In genomic region chr4:90198086-90198847, GRCh38 we compare ENCODE assay signal across 24 cellular contexts.
DNase-seq lines count a peak whose midpoint lies in the region; ATAC-seq, FAIRE-seq and TF ChIP-seq lines count a peak whose summit lies in the region.
"Had no signal": no experiment of that assay in that cellular context is flagged by ENCODE, and none has a peak within 500 bp of the region (broad histone marks: within the 10 kb centered on the region; RNA-seq: fewer than 3 reads in every experiment).

No MANE protein-coding gene starts in this region.

- no peak for TF ChIP-seq POLR2A in K562 (conservative IDR thresholded peaks at IDR 0.05)
- no peak for TF ChIP-seq POLR2A in ovary (IDR thresholded peaks at IDR 0.05)
- no peak for TF ChIP-seq POLR2A in lower leg skin (IDR thresholded peaks at IDR 0.05)

- no peak for TF ChIP-seq RAD21 in K562 (CRISPR knock-in tag; conservative IDR thresholded peaks at IDR 0.05 in 1 of 2, IDR thresholded peaks at IDR 0.05 in 1 of 2)

- no peak overlapping the region for H2AFZ ChIP-seq in K562 (ENCODE audit: low read depth, low read length)

- FAIRE-seq in D721Med (lab: Jason Lieb, UNC) (peak; percentile 46), K562 (lab: Jason Lieb, UNC) (no peak)
- FAIRE-seq: endometrium, keratinocyte had no signal

- intact Hi-C loops in K562 (cut with micrococcal nuclease) (no loop called here), ovary (cut with DNase I) (no loop called here), lower leg skin (cut with DNase I; ENCODE audit: low total_unique reads) (no loop called here)

- ATAC-seq in K562, result no peak
- ATAC-seq: lower lobe of right lung; stimulated activated effector memory CD8-positive, alpha-beta T cell treated with anti-CD3 and anti-CD28 coated beads, Interleukin-12 subunit alpha, Interleukin-12 subunit beta, amount 100 ng/mL, for 72 hours had no signal

- H3K9me1 ChIP-seq in K562 (ENCODE audit: control insufficient read depth, insufficient read depth, low read length), result no peaks in the 10 kb centered on the region

- in situ Hi-C loops in K562 (cut with MboI), result no loop called here

- CTCF ChIA-PET in K562 (lab: Yijun Ruan, JAX; ENCODE audit: low intra/inter-chr PET ratio), result no interaction called here

- no peaks in the 10 kb centered on the region for H4K20me1 ChIP-seq in K562 (replicated peaks; ENCODE audit: control insufficient read depth, insufficient read depth, low read length)

- no peak for TF ChIP-seq EP300 in K562 (IDR thresholded peaks at IDR 0.05; ENCODE audit: low read length)
- no peak for TF ChIP-seq EP300 in ovary (IDR thresholded peaks at IDR 0.05)

- WGBS in K562 (ENCODE audit: insufficient coverage, low coverage, missing lambda C conversion rate), result 6% methylated on average over 2 of the region's 2 CpGs
- 88 to 92% (median 92%) methylated on average over 2 of the region's 2 CpGs for WGBS in ovary, 3 donors
- 83 to 88% methylated on average over 2 of the region's 2 CpGs for WGBS in lower leg skin, 2 donors

- H3K36me3 ChIP-seq in K562 (ENCODE audit: control insufficient read depth, insufficient read depth, low read length), result no peaks in the 10 kb centered on the region
- no peaks in the 10 kb centered on the region for H3K36me3 ChIP-seq in ovary
- H3K36me3 ChIP-seq: cardiac muscle cell, lower lobe of right lung, prostate gland had no signal

- POLR2A ChIA-PET in K562 (lab: Yijun Ruan, JAX), result no interaction called here

- no peaks in the 10 kb centered on the region; the same call in 1 of the 2 replicates for H3K9me3 ChIP-seq in K562 (replicated peaks; ENCODE audit: control insufficient read depth, insufficient read depth, low read depth, low read length)
- no peaks in the 10 kb centered on the region for H3K9me3 ChIP-seq in ovary
- H3K9me3 ChIP-seq: lower lobe of right lung, prostate gland had no signal

- no peak overlapping the region for H3K9ac ChIP-seq in K562 (ENCODE audit: insufficient read depth in 1 of 2, low read depth in 2 of 2, low read length in 2 of 2)

- no peak overlapping the region for H3K4me2 ChIP-seq in K562 (ENCODE audit: insufficient read depth, low read length)

- no TSS peak for BruUV-seq in K562 (replicated peaks; lab: Mats Ljungman, UMichigan)

- no peaks in the 10 kb centered on the region for H3K27me3 ChIP-seq in K562 (ENCODE audit: control insufficient read depth in 2 of 2, insufficient read depth in 2 of 2, low read length in 2 of 2)
- no peaks in the 10 kb centered on the region for H3K27me3 ChIP-seq in ovary
- H3K27me3 ChIP-seq: cardiac muscle cell had no signal

- H3K27ac ChIP-seq in K562 (ENCODE audit: extremely low read depth, low read depth, low read length), result no peak overlapping the region
- H3K27ac ChIP-seq in ovary, result no peak overlapping the region
- H3K27ac ChIP-seq: C4-2B, cardiac muscle cell, lower lobe of right lung, prostate gland, skin epidermis had no signal

- H3K79me2 ChIP-seq in K562 (ENCODE audit: control insufficient read depth, insufficient read depth, low read length), result no peaks in the 10 kb centered on the region

- no peak for DNase-seq in D721Med (ENCODE audit: insufficient read length, low spot score)
- DNase-seq in HT1080 (ENCODE audit: low read depth), result peak; percentile 31
- no peak for DNase-seq in K562 (ENCODE audit: extremely low read depth in 1 of 4, low spot score in 3 of 4)
- peak; percentile 55 for DNase-seq in iPS-NIHi7 (ENCODE audit: extremely low spot score)
- DNase-seq in ovary, result no peak
- DNase-seq in NCI-H774 (lab: John Stamatoyannopoulos, UW), result no peak
- DNase-seq in lower leg skin (ENCODE audit: low spot score in 2 of 2), result no peak
- no peak for DNase-seq in NCI-H2107 treated with DMSO at 0.1 percent for 48 hours (lab: John Stamatoyannopoulos, UW; ENCODE audit: unreplicated experiment)
- DNase-seq: activated CD8-positive, alpha-beta memory T cell treated with anti-CD3 and anti-CD28 coated beads for 24 hours; activated naive CD4-positive, alpha-beta T cell; activated T-cell treated with anti-CD3 and anti-CD28 coated beads, Interleukin-2, amount 50 U/mL, for 24 hours; GF-D8; KBM-7; lower lobe of right lung; NCI-H146; NCI-H748 treated with DMSO at 0.1 percent for 48 hours; stimulated activated CD4-positive, alpha-beta T cell treated with anti-CD3 and anti-CD28 coated beads, Interleukin-2, amount 100 ng/mL, for 24 hours had no signal

- H3K4me3 ChIP-seq in K562 (no peak overlapping the region), ovary (no peak overlapping the region), lower leg skin (ENCODE audit: low read depth, poor library complexity, severe bottlenecking) (no peak overlapping the region)
- H3K4me3 ChIP-seq: cardiac muscle cell, lower lobe of right lung, prostate gland, skin epidermis had no signal

- H3K4me1 ChIP-seq in K562 (replicated peaks in 1 of 2; ENCODE audit: control insufficient read depth in 2 of 2, insufficient read depth in 2 of 2, low read length in 2 of 2) (no peaks in the 10 kb centered on the region), ovary (ENCODE audit: insufficient read depth) (no peaks in the 10 kb centered on the region)
- H3K4me1 ChIP-seq: lower lobe of right lung, prostate gland had no signal

- no peak for TF ChIP-seq CTCF in D721Med (IDR thresholded peaks at IDR 0.05; ENCODE audit: insufficient read depth, missing control alignments)
- TF ChIP-seq CTCF in K562 (IDR thresholded peaks at IDR 0.05 in 2 of 3, conservative IDR thresholded peaks at IDR 0.05 in 1 of 3; ENCODE audit: insufficient read depth in 2 of 3, low read depth in 1 of 3, low read length in 3 of 3), result no peak
- TF ChIP-seq CTCF in ovary (IDR thresholded peaks at IDR 0.05), result no peak
- no peak for TF ChIP-seq CTCF in lower leg skin (IDR thresholded peaks at IDR 0.05)

TF ChIP-seq in K562, 482 proteins besides CTCF, POLR2A, EP300 and RAD21:
- TF ChIP-seq ZNF316 (IDR thresholded peaks at IDR 0.05), result peak; percentile 7; the same call in 1 of the 2 replicates
- TF ChIP-seq ZNF41 (CRISPR knock-in tag; conservative IDR thresholded peaks at IDR 0.05), result no peak

Comparison
In these comparisons a context has a peak if more than half of its experiments do, and no peak if none do; other contexts are left out.
1. DNase-seq: peak in HT1080 (single experiment) and iPS-NIHi7 (single experiment); none in D721Med (single experiment), K562 (0 of 4), ovary (0 of 5), NCI-H774 (single experiment), lower leg skin (0 of 2) and NCI-H2107 treated with DMSO at 0.1 percent for 48 hours (single experiment).